24 cellular contexts compared by ENCODE assay signal in the genomic region with DNA sequence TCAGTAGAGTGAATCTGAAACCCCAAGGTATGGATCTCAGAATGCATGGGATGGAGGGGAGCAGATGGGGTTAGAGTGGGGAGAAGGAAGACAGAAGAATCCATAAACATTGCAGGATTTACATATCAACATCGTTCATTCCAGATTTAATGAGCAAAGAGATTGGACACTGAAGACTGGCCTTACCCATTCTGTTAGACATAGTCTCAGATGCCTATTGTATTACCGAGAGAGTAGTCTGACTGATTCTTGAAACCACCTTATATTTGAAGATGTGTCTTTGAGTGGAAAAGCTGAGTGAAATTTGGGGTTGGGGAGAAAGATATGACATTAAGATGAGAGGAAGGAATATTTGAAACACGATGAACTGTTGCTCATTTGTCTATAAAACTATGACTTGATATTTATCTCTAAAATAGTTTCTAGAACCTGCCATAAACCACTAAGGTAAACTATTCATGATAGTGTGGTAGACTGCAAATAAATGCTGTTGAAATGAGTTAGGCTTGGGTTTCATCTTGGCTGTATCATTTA. TPM values are rescaled to one million over a fixed set of nuclear protein-coding genes. Genes with fewer than 3 reads are reported as not detected.
DNase-seq lines count a peak whose midpoint lies in the region; ATAC-seq, FAIRE-seq and TF ChIP-seq lines count a peak whose summit lies in the region.
"Had no signal": no experiment of that assay in that cellular context is flagged by ENCODE, and none has a peak within 500 bp of the region (broad histone marks: within the 10 kb centered on the region; RNA-seq: fewer than 3 reads in every experiment).

No MANE protein-coding gene starts in this region.

- ATAC-seq in activated CD4-positive, alpha-beta T cell treated with anti-CD3 and anti-CD28 coated beads for 36 hours: peak; percentile 30
- ATAC-seq in activated B cell treated with CpG ODN at 0.5 μM for 24 hours (ENCODE audit: low read depth): no peak
- ATAC-seq in stimulated activated memory B cell treated with anti-CD40 and anti-IgM and Interleukin-4, amounts not matched to agents 10 μg/mL and 1 μg/mL and 100 μg/mL, for 72 hours: peak; percentile 38
- no peak for ATAC-seq in GM18511 (IDR thresholded peaks at IDR 0.05; ENCODE audit: unreplicated experiment)
- no peak for ATAC-seq in HG02759 (IDR thresholded peaks at IDR 0.05; ENCODE audit: unreplicated experiment)
- ATAC-seq: HepG2 had no signal

- intact Hi-C loops in activated CD4-positive, alpha-beta T cell treated with anti-CD3 and anti-CD28 coated beads for 36 hours (cut with DNase I, micrococcal nuclease): no loop called here
- intact Hi-C loops in activated B cell treated with CpG ODN at 0.5 μM for 24 hours (cut with micrococcal nuclease): no loop called here

- peak; percentile 97 for TF ChIP-seq POLR2A in GM12892 (IDR thresholded peaks at IDR 0.05; ENCODE audit: low read depth, low read length)

- H3K27ac Mint-ChIP-seq in activated CD4-positive, alpha-beta T cell treated with anti-CD3 and anti-CD28 coated beads for 36 hours: no peak overlapping the region
- H3K27ac Mint-ChIP-seq in activated B cell treated with CpG ODN at 0.5 μM for 24 hours: peak overlapping the region; percentile 2
- no peak overlapping the region for H3K27ac Mint-ChIP-seq in stimulated activated memory B cell treated with anti-CD40 and anti-IgM and Interleukin-4, amounts not matched to agents 10 μg/mL and 1 μg/mL and 100 μg/mL, for 72 hours

- no peaks in the 10 kb centered on the region for H3K4me1 Mint-ChIP-seq in activated CD4-positive, alpha-beta T cell treated with anti-CD3 and anti-CD28 coated beads for 36 hours
- H3K4me1 Mint-ChIP-seq in activated B cell treated with CpG ODN at 0.5 μM for 24 hours: peaks cover 55% of the 10 kb centered on the region
- peaks cover 50% of the 10 kb centered on the region for H3K4me1 Mint-ChIP-seq in stimulated activated memory B cell treated with anti-CD40 and anti-IgM and Interleukin-4, amounts not matched to agents 10 μg/mL and 1 μg/mL and 100 μg/mL, for 72 hours

- CTCF ChIA-PET in activated CD4-positive, alpha-beta T cell treated with anti-CD3 and anti-CD28 coated beads for 36 hours (lab: Charles Lee): no interaction called here
- CTCF ChIA-PET in activated B cell treated with CpG ODN at 0.5 μM for 24 hours (lab: Charles Lee): no interaction called here

- H3K4me3 Mint-ChIP-seq in activated CD4-positive, alpha-beta T cell treated with anti-CD3 and anti-CD28 coated beads for 36 hours: no peak overlapping the region
- no peak overlapping the region for H3K4me3 Mint-ChIP-seq in activated B cell treated with CpG ODN at 0.5 μM for 24 hours
- peak overlapping the region; percentile 28 for H3K4me3 Mint-ChIP-seq in stimulated activated memory B cell treated with anti-CD40 and anti-IgM and Interleukin-4, amounts not matched to agents 10 μg/mL and 1 μg/mL and 100 μg/mL, for 72 hours

- DNase-seq in activated CD4-positive, alpha-beta T cell treated with anti-CD3 and anti-CD28 coated beads for 36 hours: no peak
- DNase-seq in activated CD4-positive, alpha-beta T cell treated with anti-CD3 and anti-CD28 coated beads for 1 hour: no peak
- DNase-seq in GM12892 (ENCODE audit: insufficient read length) (no peak), activated B cell treated with CpG ODN at 0.5 μM for 24 hours (no peak), GOT3 (lab: John Stamatoyannopoulos, UW) (no peak)
- DNase-seq: 8988T, AML-193, DMS53, GDM1, KBM-7, NCI-H1092 treated with DMSO at 0.1 percent for 48 hours, NCI-H1436 treated with DMSO at 0.1 percent for 48 hours, NCI-H1930, NCI-H69, SHP77 treated with DMSO at 0.1 percent for 48 hours, SW 1271 had no signal

- POLR2A ChIA-PET in activated CD4-positive, alpha-beta T cell treated with anti-CD3 and anti-CD28 coated beads for 36 hours (lab: Charles Lee): no interaction called here
- POLR2A ChIA-PET in activated B cell treated with CpG ODN at 0.5 μM for 24 hours (lab: Charles Lee): interaction anchor here (0.6 to 12.3 kb wide), 10 partner anchors 14 to 245 kb away, joined by 3 to 161 read pairs (median 6); no protein-coding TSS in a partner anchor

- H3K27me3 Mint-ChIP-seq in activated CD4-positive, alpha-beta T cell treated with anti-CD3 and anti-CD28 coated beads for 36 hours: peaks cover 18% of the 10 kb centered on the region
- H3K27me3 Mint-ChIP-seq in activated B cell treated with CpG ODN at 0.5 μM for 24 hours: no peaks in the 10 kb centered on the region
- no peaks in the 10 kb centered on the region for H3K27me3 Mint-ChIP-seq in stimulated activated memory B cell treated with anti-CD40 and anti-IgM and Interleukin-4, amounts not matched to agents 10 μg/mL and 1 μg/mL and 100 μg/mL, for 72 hours

- no peaks in the 10 kb centered on the region for H3K9me3 Mint-ChIP-seq in activated CD4-positive, alpha-beta T cell treated with anti-CD3 and anti-CD28 coated beads for 36 hours (ENCODE audit: low read depth)
- H3K9me3 Mint-ChIP-seq in activated B cell treated with CpG ODN at 0.5 μM for 24 hours: no peaks in the 10 kb centered on the region
- peaks cover 5% of the 10 kb centered on the region for H3K9me3 Mint-ChIP-seq in stimulated activated memory B cell treated with anti-CD40 and anti-IgM and Interleukin-4, amounts not matched to agents 10 μg/mL and 1 μg/mL and 100 μg/mL, for 72 hours

- TF ChIP-seq CTCF in activated B cell treated with CpG ODN at 0.5 μM for 24 hours (IDR thresholded peaks at IDR 0.05): no peak

- FAIRE-seq in GM12892 (lab: Jason Lieb, UNC): peak; percentile 44
- FAIRE-seq: H54, HepG2 had no signal

- H3K36me3 Mint-ChIP-seq in activated CD4-positive, alpha-beta T cell treated with anti-CD3 and anti-CD28 coated beads for 36 hours (ENCODE audit: low read depth): no peaks in the 10 kb centered on the region
- peaks cover 54% of the 10 kb centered on the region for H3K36me3 Mint-ChIP-seq in activated B cell treated with CpG ODN at 0.5 μM for 24 hours (ENCODE audit: low read depth)
- H3K36me3 Mint-ChIP-seq in stimulated activated memory B cell treated with anti-CD40 and anti-IgM and Interleukin-4, amounts not matched to agents 10 μg/mL and 1 μg/mL and 100 μg/mL, for 72 hours: peaks cover 51% of the 10 kb centered on the region

RNA-seq across cellular contexts. Expression of a gene that starts 5.7 kb away (rescaled TPM):
- 1 to 10 TPM; 4.3 to 6.0 TPM for total RNA-seq in activated CD4-positive, alpha-beta T cell treated with anti-CD3 and anti-CD28 coated beads for 36 hours
- 4,605 TPM for polyA plus RNA-seq in GM12892 (2012; ENCODE audit: missing spikeins)
- 2,835 and 3,035 TPM in 2 replicates for total RNA-seq in activated B cell treated with CpG ODN at 0.5 μM for 24 hours
- total RNA-seq: HepG2, HT-29 had no signal
- polyA plus RNA-seq: AG04450, HepG2 had no signal

RNA-seq across cellular contexts. Expression of a gene that starts 38.4 kb away (rescaled TPM):
- total RNA-seq in activated CD4-positive, alpha-beta T cell treated with anti-CD3 and anti-CD28 coated beads for 36 hours: not detected
- not detected for polyA plus RNA-seq in GM12892 (2012; ENCODE audit: missing spikeins)
- not detected in 2 replicates for total RNA-seq in activated B cell treated with CpG ODN at 0.5 μM for 24 hours
- total RNA-seq: HepG2, HT-29, NCI-H460 had no signal
- polyA plus RNA-seq: AG04450, HepG2 had no signal

Comparison
In these comparisons a context has a peak if more than half of its experiments do, and no peak if none do; other contexts are left out.
1. ATAC-seq: peak in activated CD4-positive, alpha-beta T cell treated with anti-CD3 and anti-CD28 coated beads for 36 hours (single experiment) and stimulated activated memory B cell treated with anti-CD40 and anti-IgM and Interleukin-4, amounts not matched to agents 10 μg/mL and 1 μg/mL and 100 μg/mL, for 72 hours (single experiment); none in activated B cell treated with CpG ODN at 0.5 μM for 24 hours (single experiment), GM18511 (single experiment) and HG02759 (single experiment).
2. RNA of a gene that starts 5.7 kb away (total RNA-seq): 2,835 to 3,035 TPM in activated B cell treated with CpG ODN at 0.5 μM for 24 hours; 4.3 to 6.0 TPM in activated CD4-positive, alpha-beta T cell treated with anti-CD3 and anti-CD28 coated beads for 36 hours; every median in the first group is over 100 times any median in the second.